Comparison of ENCODE assay signal across 24 cellular contexts in the genomic region with DNA sequence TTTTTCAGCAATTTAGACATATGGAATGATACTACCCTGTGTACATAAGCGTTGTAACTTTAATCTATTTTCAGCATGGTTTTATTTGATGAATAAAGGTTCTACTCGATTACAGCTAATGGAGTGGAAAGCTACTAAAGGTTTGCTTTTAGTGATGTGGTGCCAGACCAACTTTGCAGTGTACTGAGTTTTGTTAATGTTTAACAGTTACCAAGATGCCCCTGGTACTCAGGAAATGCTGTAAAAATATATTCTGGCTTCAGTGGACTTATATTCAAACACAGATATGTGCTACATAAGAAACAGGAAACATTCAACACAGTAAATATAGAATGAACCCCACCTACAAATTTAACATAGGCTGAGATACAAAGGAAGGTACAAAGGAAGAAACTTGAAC.
DNase-seq lines count a peak whose midpoint lies in the region; ATAC-seq and TF ChIP-seq lines count a peak whose summit lies in the region.
"Had no signal": no experiment of that assay in that cellular context is flagged by ENCODE, and none has a peak within 500 bp of the region (broad histone marks: within the 10 kb centered on the region; RNA-seq: fewer than 3 reads in every experiment).

No MANE protein-coding gene starts in this region.

- intact Hi-C loops in right lobe of liver (cut with DNase I) = no loop called here

- no peak overlapping the region for H3K4me3 Mint-ChIP-seq in immature natural killer cell
- H3K4me3 Mint-ChIP-seq: activated T-cell treated with anti-CD3 and anti-CD28 coated beads, Interleukin-2, amount 50 U/mL, for 72 hours; brain; CD14-positive monocyte had no signal

- H3K27ac Mint-ChIP-seq in immature natural killer cell = no peak overlapping the region
- H3K27ac Mint-ChIP-seq: activated T-cell treated with anti-CD3 and anti-CD28 coated beads, Interleukin-2, amount 50 U/mL, for 72 hours; CD14-positive monocyte; progenitor cell of endocrine pancreas had no signal

- H3K4me1 ChIP-seq in right lobe of liver = no peaks in the 10 kb centered on the region
- H3K4me1 ChIP-seq: gastroesophageal sphincter, testis had no signal

- H3K4me3 ChIP-seq in brain microvascular endothelial cell (ENCODE audit: low read depth, low read length) = no peak overlapping the region
- H3K4me3 ChIP-seq in right lobe of liver = no peak overlapping the region
- H3K4me3 ChIP-seq: dorsolateral prefrontal cortex, gastroesophageal sphincter, testis had no signal

- ATAC-seq in right lobe of liver (peak; percentile 50 to 93 (median 62)), GM18873 (IDR thresholded peaks at IDR 0.05; ENCODE audit: low FRiP score, unreplicated experiment) (no peak)
- ATAC-seq: activated T-cell treated with anti-CD3 and anti-CD28 coated beads, Interleukin-2, amount 50 U/mL, for 72 hours; gastroesophageal sphincter had no signal

- H3K36me3 ChIP-seq in brain microvascular endothelial cell (replicated peaks) (no peaks in the 10 kb centered on the region), right lobe of liver (no peaks in the 10 kb centered on the region)
- H3K36me3 ChIP-seq: gastroesophageal sphincter had no signal

- H3K9me3 Mint-ChIP-seq in immature natural killer cell = peaks cover 4 to 36% (median 11%) of the 10 kb centered on the region in 6 donors
- H3K9me3 Mint-ChIP-seq: brain, CD14-positive monocyte had no signal

- H3K27me3 ChIP-seq in brain microvascular endothelial cell (replicated peaks) (no peaks in the 10 kb centered on the region), right lobe of liver (no peaks in the 10 kb centered on the region)
- H3K27me3 ChIP-seq: dorsolateral prefrontal cortex, gastroesophageal sphincter, testis had no signal

- no peaks in the 10 kb centered on the region for H3K27me3 Mint-ChIP-seq in immature natural killer cell (ENCODE audit: low read depth in 3 of 3)
- H3K27me3 Mint-ChIP-seq: brain, progenitor cell of endocrine pancreas had no signal

- H3K9me3 ChIP-seq in right lobe of liver = no peaks in the 10 kb centered on the region
- H3K9me3 ChIP-seq: gastroesophageal sphincter, testis had no signal

- in situ Hi-C loops in Caki2 (cut with HindIII; ENCODE audit: low pct_unique_long_range_greater_than_20kb, low sequenced_read_pairs) = no loop called here
- in situ Hi-C loops in brain microvascular endothelial cell (cut with HindIII; ENCODE audit: low pct_ligation_motif_present, low sequenced_read_pairs) = no loop called here

- H3K27ac ChIP-seq in brain microvascular endothelial cell (peak overlapping the region; percentile 42), right lobe of liver (no peak overlapping the region)
- H3K27ac ChIP-seq: dorsolateral prefrontal cortex, gastroesophageal sphincter, testis had no signal

- DNase-seq in Caki2 (ENCODE audit: low read depth) (peak; percentile 72), HuH-7 (ENCODE audit: low spot score) (peak; percentile 7), brain microvascular endothelial cell (no peak), right lobe of liver (no peak), RPMI8226 (no peak), midbrain (lab: John Stamatoyannopoulos, UW) (no peak), immature natural killer cell (no peak)
- DNase-seq: activated CD4-positive, alpha-beta T cell treated with anti-CD3 and anti-CD28 coated beads, Interleukin-2, amount 50 U/mL, for 4 hours; activated naive CD4-positive, alpha-beta T cell treated with Interleukin-2 at 50 U/mL for 16 hours; activated T-cell treated with anti-CD3 and anti-CD28 coated beads, Interleukin-2, amount 50 U/mL, for 72 hours; dorsolateral prefrontal cortex; EL; mammary epithelial cell; NCI-H2029 treated with DMSO at 0.1 percent for 48 hours; OCI-M1; SHP77; stimulated activated naive CD4-positive, alpha-beta T cell; T1000; testis had no signal

- no peaks in the 10 kb centered on the region for H3K36me3 Mint-ChIP-seq in immature natural killer cell
- H3K36me3 Mint-ChIP-seq: brain, CD14-positive monocyte had no signal

- WGBS in right lobe of liver (ENCODE audit: insufficient coverage, low coverage, low lambda C conversion rate, missing lambda C conversion rate) = 16% methylated on average over 2 of the region's 2 CpGs

- no peaks in the 10 kb centered on the region for H3K4me1 Mint-ChIP-seq in immature natural killer cell
- H3K4me1 Mint-ChIP-seq: CD14-positive monocyte had no signal

- no peak for TF ChIP-seq CTCF in brain microvascular endothelial cell (IDR thresholded peaks at IDR 0.05; ENCODE audit: low read depth, low read length, missing control alignments)
- TF ChIP-seq CTCF in right lobe of liver (IDR thresholded peaks at IDR 0.05) = no peak

- no peak for TF ChIP-seq POLR2A in right lobe of liver (IDR thresholded peaks at IDR 0.05)

Comparison
In these comparisons a context has a peak if more than half of its experiments do, and no peak if none do; other contexts are left out.
1. DNase-seq: peak in Caki2 (single experiment) and HuH-7 (single experiment); none in brain microvascular endothelial cell (single experiment), right lobe of liver (0 of 3), RPMI8226 (single experiment), midbrain (single experiment) and immature natural killer cell (0 of 3).